ENCODE assay signal across 28 cellular contexts in the genomic region with DNA sequence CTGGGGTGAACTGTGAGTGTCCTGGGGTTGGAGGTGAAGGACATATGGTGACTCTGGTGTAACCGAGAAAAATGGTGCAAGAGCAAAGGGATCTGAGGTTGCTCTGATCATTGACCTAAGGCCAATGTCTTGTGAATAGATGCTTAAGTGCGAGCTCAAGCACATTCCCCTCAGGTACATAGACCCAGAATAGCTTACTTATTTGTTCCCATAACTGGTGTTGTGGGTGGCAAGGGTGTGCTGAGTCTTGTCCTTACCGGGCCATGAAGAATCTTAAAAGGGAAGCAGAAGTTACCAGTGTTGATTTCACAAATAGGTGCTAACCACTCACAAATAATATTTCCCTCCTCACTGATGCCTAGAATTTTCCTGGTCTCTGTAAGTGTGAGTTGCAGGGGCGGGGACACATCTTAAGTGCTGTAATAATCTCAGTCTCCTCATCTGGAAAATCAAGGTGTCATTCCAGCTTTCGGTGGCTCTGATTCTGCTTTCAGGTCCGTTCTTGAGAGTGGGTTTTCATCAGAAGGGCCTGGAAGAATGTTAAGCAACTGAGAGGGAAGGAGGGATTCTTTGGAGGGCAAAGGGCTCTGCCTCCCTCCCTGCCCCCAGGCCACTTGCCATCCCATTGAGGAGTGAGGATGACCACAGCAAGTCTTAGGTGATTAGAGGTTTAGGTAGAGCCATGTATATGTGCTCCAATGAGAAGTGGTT. TPM values are rescaled to one million over a fixed set of nuclear protein-coding genes. Genes with fewer than 3 reads are reported as not detected.
"Had no signal": no experiment of that assay in that cellular context is flagged by ENCODE, and none has a peak within 500 bp of the region (broad histone marks: within the 10 kb centered on the region; RNA-seq: fewer than 3 reads in every experiment).

No MANE protein-coding gene starts in this region.

- H3K4me3 ChIP-seq: adrenal gland, ascending aorta, sigmoid colon, smooth muscle cell, thoracic aorta, upper lobe of left lung had no signal

- H3K4me1 ChIP-seq: adrenal gland, ascending aorta had no signal

- H3K27ac ChIP-seq: adrenal gland, ascending aorta, brain microvascular endothelial cell, thoracic aorta, upper lobe of left lung, WERI-Rb-1 had no signal

- H3K4me2 ChIP-seq: smooth muscle cell had no signal

- ATAC-seq: activated CD8-positive, alpha-beta T cell treated with anti-CD3 and anti-CD28 coated beads for 36 hours; left ventricle myocardium superior; T-cell had no signal

- H3K36me3 ChIP-seq: adrenal gland, ascending aorta, brain microvascular endothelial cell, sigmoid colon, thoracic aorta, upper lobe of left lung, WERI-Rb-1 had no signal

- H3K9me3 ChIP-seq: adrenal gland, ascending aorta, sigmoid colon, thoracic aorta, upper lobe of left lung had no signal

- FAIRE-seq: frontal cortex had no signal

- DNase-seq: activated CD4-positive, alpha-beta T cell treated with anti-CD3 and anti-CD28 coated beads, Interleukin-2, amount 10 ng/mL, durations not matched to agents 7 days and 5 days; activated CD4-positive, CD25-positive, alpha-beta regulatory T cell treated with anti-CD3 and anti-CD28 coated beads, Interleukin-2, amount 50 U/mL, for 72 hours; activated CD8-positive, alpha-beta T cell treated with anti-CD3 and anti-CD28 coated beads for 36 hours; activated naive CD4-positive, alpha-beta T cell; activated T-cell treated with anti-CD3 and anti-CD28 coated beads, Interleukin-2, amount 50 U/mL, for 24 hours; adrenal gland; brain microvascular endothelial cell; caudate nucleus; effector CD4-positive, alpha-beta T cell; glutamatergic neuron; hippocampal formation; left ventricle myocardium superior; mammary epithelial cell; nephron progenitor cell; occipital lobe; posterior cingulate gyrus; sigmoid colon; stimulated activated CD4-positive, alpha-beta T cell treated with anti-CD3 and anti-CD28 coated beads, Interleukin-2, amount 100 ng/mL, for 48 hours; stimulated activated CD8-positive, alpha-beta memory T cell treated with anti-CD3 and anti-CD28 coated beads, Interleukin-4, amount 100 ng/mL, for 48 hours; stimulated activated naive CD4-positive, alpha-beta T cell; T-cell; upper lobe of left lung; WERI-Rb-1 had no signal

- H3K27me3 ChIP-seq: adrenal gland, ascending aorta, sigmoid colon, upper lobe of left lung had no signal

RNA-seq across cellular contexts. Expression of gene LIPG, which starts 54.9 kb away (rescaled TPM):
- total RNA-seq: left ventricle myocardium superior, mononuclear cell had no signal
